20 cellular contexts compared by ENCODE assay signal in the genomic region with DNA sequence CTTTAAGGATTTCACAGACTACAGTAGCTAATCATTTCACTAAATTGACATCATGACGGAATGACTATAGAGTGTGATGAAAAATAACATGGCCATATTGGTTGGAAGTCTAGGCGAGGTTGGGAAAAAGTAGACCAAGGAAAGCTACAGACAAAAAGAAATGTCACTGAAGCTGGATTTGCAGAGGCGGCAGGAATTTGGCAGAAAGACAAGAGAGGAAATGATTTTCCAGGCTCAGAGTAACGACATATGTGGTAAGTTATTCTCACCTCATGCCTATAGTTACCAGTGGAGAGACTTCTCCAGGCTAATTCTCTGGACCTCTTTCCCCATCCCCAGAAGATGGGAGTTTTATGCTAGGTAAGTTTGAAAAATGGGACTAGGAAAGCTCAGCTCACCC.
DNase-seq lines count a peak whose midpoint lies in the region; ATAC-seq, FAIRE-seq and TF ChIP-seq lines count a peak whose summit lies in the region.
"Had no signal": no experiment of that assay in that cellular context is flagged by ENCODE, and none has a peak within 500 bp of the region (broad histone marks: within the 10 kb centered on the region; RNA-seq: fewer than 3 reads in every experiment).

No MANE protein-coding gene starts in this region.

- WGBS in HepG2 (ENCODE audit: low lambda C conversion rate): 3% methylated on average over 4 of the region's 4 CpGs

- H2AFZ ChIP-seq in HepG2 (ENCODE audit: low read length): no peak overlapping the region

- TF ChIP-seq EP300 in HepG2 (IDR thresholded peaks at IDR 0.05; ENCODE audit: low read depth in 2 of 2, low read length in 2 of 2) (no peak), HepG2 (CRISPR knock-in tag; IDR thresholded peaks at IDR 0.05; ENCODE audit: borderline replicate concordance) (no peak)

- ATAC-seq in HG02571 (IDR thresholded peaks at IDR 0.05; ENCODE audit: unreplicated experiment) (no peak), HG02623 (IDR thresholded peaks at IDR 0.05; ENCODE audit: unreplicated experiment) (no peak), HepG2 (no peak)
- ATAC-seq: K562 had no signal

- BruUV-seq in HepG2 (replicated peaks; lab: Mats Ljungman, UMichigan): no TSS peak

- no peak for FAIRE-seq in HepG2 (lab: Jason Lieb, UNC)
- FAIRE-seq: GM19239, K562, RCC 7860 had no signal

- H3K27me3 ChIP-seq in HepG2 (ENCODE audit: control insufficient read depth in 1 of 2, insufficient read depth in 2 of 2, low read length in 2 of 2): no peaks in the 10 kb centered on the region
- H3K27me3 ChIP-seq: BE2C had no signal

- no peak overlapping the region for H3K4me2 ChIP-seq in HepG2 (ENCODE audit: low read depth, low read length)

- TF ChIP-seq RAD21 in HepG2 (CRISPR knock-in tag; IDR thresholded peaks at IDR 0.05): no peak

- no peak overlapping the region for H3K4me3 ChIP-seq in HepG2 (replicated peaks in 1 of 3; ENCODE audit: insufficient read depth in 1 of 3, low read depth in 2 of 3, low read length in 3 of 3)
- H3K4me3 ChIP-seq: HAP-1, K562, SK-N-MC had no signal

- intact Hi-C loops in HepG2 (cut with micrococcal nuclease; ENCODE audit: unreplicated experiment): no loop called here

- H3K27ac ChIP-seq in caudate nucleus (ENCODE audit: low read depth, low read length) (peak overlapping the region; percentile 27), HepG2 (ENCODE audit: extremely low read length, insufficient read depth, low read length) (no peak overlapping the region)
- H3K27ac ChIP-seq: SK-N-MC had no signal

- TF ChIP-seq POLR2A in HepG2 (IDR thresholded peaks at IDR 0.05; ENCODE audit: insufficient read depth in 1 of 2, low read depth in 2 of 2, low read length in 2 of 2): no peak

- no peak for TF ChIP-seq CTCF in HepG2 (CRISPR knock-in tag; IDR thresholded peaks at IDR 0.05)

- no peaks in the 10 kb centered on the region for H3K36me3 ChIP-seq in HepG2 (replicated peaks in 1 of 2; ENCODE audit: control insufficient read depth in 1 of 2, insufficient read depth in 2 of 2, low read length in 2 of 2)
- H3K36me3 ChIP-seq: BE2C, HAP-1 had no signal

- no peaks in the 10 kb centered on the region for H3K9me3 ChIP-seq in HepG2 (ENCODE audit: low read length)
- H3K9me3 ChIP-seq: BE2C, HAP-1 had no signal

- no peaks in the 10 kb centered on the region for H3K4me1 ChIP-seq in HepG2 (ENCODE audit: insufficient read depth, low read length)
- H3K4me1 ChIP-seq: HAP-1 had no signal

- in situ Hi-C loops in HepG2 (cut with HindIII; ENCODE audit: extremely low pct_ligation_motif_present, low pct_unique_long_range_greater_than_20kb): no loop called here

- POLR2A ChIA-PET in HepG2 (lab: Yijun Ruan, JAX): no interaction called here

- H3K9ac ChIP-seq in HepG2 (ENCODE audit: insufficient read depth, low read depth, low read length): no peak overlapping the region

- DNase-seq in HT1080 (ENCODE audit: low read depth) (peak; percentile 4), caudate nucleus (lab: John Stamatoyannopoulos, UW) (peak in 5 of 61 donors; percentile 2 to 33 (median 18)), lung microvascular endothelial cell (ENCODE audit: low read depth in 2 of 2) (peak; percentile 29 to 30), HepG2 (ENCODE audit: low spot score) (no peak)
- DNase-seq in activated T-cell treated with anti-CD3 and anti-CD28 coated beads, Interleukin-2, amount 50 U/mL, for 48 hours: no peak
- DNase-seq: BE2C; CD4-positive, alpha-beta T cell; MV-4-11; NCI-H1417; NCI-H1930; NCI-H2171 treated with DMSO at 0.1 percent for 48 hours; NCI-H82; Right ventricle myocardium superior had no signal

- no peaks in the 10 kb centered on the region for H4K20me1 ChIP-seq in HepG2 (ENCODE audit: insufficient read depth, low read length)

- CTCF ChIA-PET in HepG2 (lab: Yijun Ruan, JAX; ENCODE audit: low intra/inter-chr PET ratio, low total read pairs): no interaction called here

- no peaks in the 10 kb centered on the region for H3K79me2 ChIP-seq in HepG2 (ENCODE audit: insufficient read depth, low read length)

TF ChIP-seq in HepG2, 621 proteins besides CTCF, POLR2A, EP300 and RAD21 (continues in another document):
- TF ChIP-seq, protein P1, sequence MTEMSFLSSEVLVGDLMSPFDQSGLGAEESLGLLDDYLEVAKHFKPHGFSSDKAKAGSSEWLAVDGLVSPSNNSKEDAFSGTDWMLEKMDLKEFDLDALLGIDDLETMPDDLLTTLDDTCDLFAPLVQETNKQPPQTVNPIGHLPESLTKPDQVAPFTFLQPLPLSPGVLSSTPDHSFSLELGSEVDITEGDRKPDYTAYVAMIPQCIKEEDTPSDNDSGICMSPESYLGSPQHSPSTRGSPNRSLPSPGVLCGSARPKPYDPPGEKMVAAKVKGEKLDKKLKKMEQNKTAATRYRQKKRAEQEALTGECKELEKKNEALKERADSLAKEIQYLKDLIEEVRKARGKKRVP (CRISPR knock-in tag; IDR thresholded peaks at IDR 0.05): no peak
- no peak for TF ChIP-seq ZNF101 (CRISPR knock-in tag; IDR thresholded peaks at IDR 0.05; ENCODE audit: borderline replicate concordance, low read depth)
- TF ChIP-seq, protein P2, sequence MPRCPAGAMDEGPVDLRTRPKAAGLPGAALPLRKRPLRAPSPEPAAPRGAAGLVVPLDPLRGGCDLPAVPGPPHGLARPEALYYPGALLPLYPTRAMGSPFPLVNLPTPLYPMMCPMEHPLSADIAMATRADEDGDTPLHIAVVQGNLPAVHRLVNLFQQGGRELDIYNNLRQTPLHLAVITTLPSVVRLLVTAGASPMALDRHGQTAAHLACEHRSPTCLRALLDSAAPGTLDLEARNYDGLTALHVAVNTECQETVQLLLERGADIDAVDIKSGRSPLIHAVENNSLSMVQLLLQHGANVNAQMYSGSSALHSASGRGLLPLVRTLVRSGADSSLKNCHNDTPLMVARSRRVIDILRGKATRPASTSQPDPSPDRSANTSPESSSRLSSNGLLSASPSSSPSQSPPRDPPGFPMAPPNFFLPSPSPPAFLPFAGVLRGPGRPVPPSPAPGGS (CRISPR knock-in tag; IDR thresholded peaks at IDR 0.05): no peak
- no peak for TF ChIP-seq SAP130 (CRISPR knock-in tag; IDR thresholded peaks at IDR 0.05; ENCODE audit: low read depth)
- TF ChIP-seq, protein P3, sequence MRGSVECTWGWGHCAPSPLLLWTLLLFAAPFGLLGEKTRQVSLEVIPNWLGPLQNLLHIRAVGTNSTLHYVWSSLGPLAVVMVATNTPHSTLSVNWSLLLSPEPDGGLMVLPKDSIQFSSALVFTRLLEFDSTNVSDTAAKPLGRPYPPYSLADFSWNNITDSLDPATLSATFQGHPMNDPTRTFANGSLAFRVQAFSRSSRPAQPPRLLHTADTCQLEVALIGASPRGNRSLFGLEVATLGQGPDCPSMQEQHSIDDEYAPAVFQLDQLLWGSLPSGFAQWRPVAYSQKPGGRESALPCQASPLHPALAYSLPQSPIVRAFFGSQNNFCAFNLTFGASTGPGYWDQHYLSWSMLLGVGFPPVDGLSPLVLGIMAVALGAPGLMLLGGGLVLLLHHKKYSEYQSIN (CRISPR knock-in tag; IDR thresholded peaks at IDR 0.05; ENCODE audit: borderline replicate concordance): no peak
- no peak for TF ChIP-seq MZF1 (CRISPR knock-in tag; IDR thresholded peaks at IDR 0.05; ENCODE audit: borderline replicate concordance)
- no peak for TF ChIP-seq ZNF800 (CRISPR knock-in tag; IDR thresholded peaks at IDR 0.05)
- no peak for TF ChIP-seq ZNF34 (CRISPR knock-in tag; IDR thresholded peaks at IDR 0.05; ENCODE audit: borderline replicate concordance)
- TF ChIP-seq, protein P4, sequence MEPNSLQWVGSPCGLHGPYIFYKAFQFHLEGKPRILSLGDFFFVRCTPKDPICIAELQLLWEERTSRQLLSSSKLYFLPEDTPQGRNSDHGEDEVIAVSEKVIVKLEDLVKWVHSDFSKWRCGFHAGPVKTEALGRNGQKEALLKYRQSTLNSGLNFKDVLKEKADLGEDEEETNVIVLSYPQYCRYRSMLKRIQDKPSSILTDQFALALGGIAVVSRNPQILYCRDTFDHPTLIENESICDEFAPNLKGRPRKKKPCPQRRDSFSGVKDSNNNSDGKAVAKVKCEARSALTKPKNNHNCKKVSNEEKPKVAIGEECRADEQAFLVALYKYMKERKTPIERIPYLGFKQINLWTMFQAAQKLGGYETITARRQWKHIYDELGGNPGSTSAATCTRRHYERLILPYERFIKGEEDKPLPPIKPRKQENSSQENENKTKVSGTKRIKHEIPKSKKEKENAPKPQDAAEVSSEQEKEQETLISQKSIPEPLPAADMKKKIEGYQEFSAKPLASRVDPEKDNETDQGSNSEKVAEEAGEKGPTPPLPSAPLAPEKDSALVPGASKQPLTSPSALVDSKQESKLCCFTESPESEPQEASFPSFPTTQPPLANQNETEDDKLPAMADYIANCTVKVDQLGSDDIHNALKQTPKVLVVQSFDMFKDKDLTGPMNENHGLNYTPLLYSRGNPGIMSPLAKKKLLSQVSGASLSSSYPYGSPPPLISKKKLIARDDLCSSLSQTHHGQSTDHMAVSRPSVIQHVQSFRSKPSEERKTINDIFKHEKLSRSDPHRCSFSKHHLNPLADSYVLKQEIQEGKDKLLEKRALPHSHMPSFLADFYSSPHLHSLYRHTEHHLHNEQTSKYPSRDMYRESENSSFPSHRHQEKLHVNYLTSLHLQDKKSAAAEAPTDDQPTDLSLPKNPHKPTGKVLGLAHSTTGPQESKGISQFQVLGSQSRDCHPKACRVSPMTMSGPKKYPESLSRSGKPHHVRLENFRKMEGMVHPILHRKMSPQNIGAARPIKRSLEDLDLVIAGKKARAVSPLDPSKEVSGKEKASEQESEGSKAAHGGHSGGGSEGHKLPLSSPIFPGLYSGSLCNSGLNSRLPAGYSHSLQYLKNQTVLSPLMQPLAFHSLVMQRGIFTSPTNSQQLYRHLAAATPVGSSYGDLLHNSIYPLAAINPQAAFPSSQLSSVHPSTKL (CRISPR knock-in tag; IDR thresholded peaks at IDR 0.05): no peak
- no peak for TF ChIP-seq ATAD3A (CRISPR knock-in tag; IDR thresholded peaks at IDR 0.05)
- no peak for TF ChIP-seq MYC (CRISPR knock-in tag; IDR thresholded peaks at IDR 0.05; ENCODE audit: borderline replicate concordance)
- TF ChIP-seq PRMT3 (CRISPR knock-in tag; IDR thresholded peaks at IDR 0.05; ENCODE audit: borderline replicate concordance, low read depth): no peak
- TF ChIP-seq ZBTB21 (CRISPR knock-in tag; IDR thresholded peaks at IDR 0.05): no peak

Comparison
In these comparisons a context has a peak if more than half of its experiments do, and no peak if none do; other contexts are left out.
1. DNase-seq: peak in HT1080 (single experiment) and lung microvascular endothelial cell (2 of 2); none in activated T-cell treated with anti-CD3 and anti-CD28 coated beads, Interleukin-2, amount 50 U/mL, for 48 hours (0 of 2) and HepG2 (single experiment).